ENCODE assay signal across 11 cellular contexts in the genomic region with DNA sequence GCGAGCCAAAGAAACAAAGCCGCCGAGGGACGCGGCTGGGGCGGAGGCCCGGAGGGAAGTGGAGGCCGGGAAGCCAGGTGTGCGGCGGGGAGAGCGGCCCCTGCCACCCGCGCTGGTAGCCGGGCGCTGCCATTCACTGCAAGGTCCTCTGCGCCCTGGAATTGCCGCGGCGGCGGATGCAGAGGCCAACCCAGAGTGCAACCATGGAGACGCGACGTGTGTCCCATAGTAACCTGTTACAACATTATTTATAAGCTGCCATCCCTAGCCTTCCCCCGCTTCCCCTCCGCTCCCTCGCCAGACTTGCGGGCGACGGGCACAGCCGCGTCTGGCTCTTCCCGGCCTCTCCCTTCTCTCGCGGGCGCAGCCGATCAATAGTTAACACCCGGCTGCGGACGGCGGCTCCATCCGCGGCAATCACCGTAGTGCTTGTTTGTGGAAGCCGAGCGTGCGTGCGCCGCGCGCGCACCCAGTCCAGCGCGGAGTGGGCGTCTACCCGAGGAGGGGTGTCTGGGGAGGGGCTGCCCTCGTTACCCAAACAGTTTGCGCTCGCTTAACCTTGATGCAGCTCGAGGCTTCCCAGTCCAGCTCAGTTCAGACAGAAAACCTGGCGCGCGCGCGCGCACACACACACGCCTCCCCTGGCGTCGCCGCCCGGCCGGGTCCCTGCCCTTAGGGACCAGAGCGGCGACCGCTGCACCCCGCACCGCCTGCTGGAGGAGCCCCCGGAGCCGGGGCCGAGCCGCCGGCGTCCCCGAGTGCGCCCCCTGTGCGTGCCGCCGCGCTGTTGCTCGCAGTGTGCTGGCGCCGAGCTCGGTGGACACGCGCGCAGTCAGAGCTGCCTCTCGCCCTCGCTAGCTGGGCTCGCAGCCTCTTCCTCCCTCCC.
DNase-seq lines count a peak whose midpoint lies in the region; ATAC-seq and TF ChIP-seq lines count a peak whose summit lies in the region.
"Had no signal": no experiment of that assay in that cellular context is flagged by ENCODE, and none has a peak within 500 bp of the region (broad histone marks: within the 10 kb centered on the region; RNA-seq: fewer than 3 reads in every experiment).

No MANE protein-coding gene starts in this region.

- peaks cover 57% of the 10 kb centered on the region for H3K27me3 ChIP-seq in iPS-18a (ENCODE audit: control insufficient read depth, insufficient read depth, low read length)
- H3K27me3 ChIP-seq in sigmoid colon: peaks cover 0 to 30% (median 9%) of the 10 kb centered on the region in 3 donors
- H3K27me3 ChIP-seq in brain microvascular endothelial cell (replicated peaks): peaks cover 2% of the 10 kb centered on the region

- TF ChIP-seq CTCF in sigmoid colon (IDR thresholded peaks at IDR 0.05) (no peak), brain microvascular endothelial cell (IDR thresholded peaks at IDR 0.05; ENCODE audit: low read depth, low read length, missing control alignments) (no peak)

- H3K36me3 ChIP-seq in iPS-18a (ENCODE audit: control insufficient read depth, low read depth, low read length) (no peaks in the 10 kb centered on the region), sigmoid colon (no peaks in the 10 kb centered on the region), brain microvascular endothelial cell (replicated peaks) (no peaks in the 10 kb centered on the region)

- no peak for TF ChIP-seq POLR2A in sigmoid colon (IDR thresholded peaks at IDR 0.05)

- H3K9ac ChIP-seq in iPS-18a (ENCODE audit: low read length): no peak overlapping the region

- DNase-seq in NCI-H1092 (lab: John Stamatoyannopoulos, UW) (peak; percentile 76), anterior cingulate cortex (lab: John Stamatoyannopoulos, UW) (peak in 42 of 58 donors; percentile 7 to 69 (median 44)), sigmoid colon (peak; percentile 63), MV-4-11 (lab: John Stamatoyannopoulos, UW) (no peak), brain microvascular endothelial cell (no peak)
- DNase-seq: activated T-cell treated with anti-CD3 and anti-CD28 coated beads, Interleukin-2, amount 50 U/mL, for 72 hours; Kasumi-1; PC-3 had no signal

- H3K9me3 ChIP-seq in iPS-18a (ENCODE audit: control insufficient read depth, low read depth, low read length): no peaks in the 10 kb centered on the region
- H3K9me3 ChIP-seq in sigmoid colon: no peaks in the 10 kb centered on the region

- H3K4me1 ChIP-seq in iPS-18a (ENCODE audit: control insufficient read depth, low read depth, low read length) (peaks cover 4% of the 10 kb centered on the region), sigmoid colon (peaks cover 0 to 30% (median 24%) of the 10 kb centered on the region in 4 donors)

- no peak for TF ChIP-seq EP300 in sigmoid colon (IDR thresholded peaks at IDR 0.05)

- no peak overlapping the region for H3K27ac ChIP-seq in iPS-18a (ENCODE audit: low read length)
- H3K27ac ChIP-seq in sigmoid colon: peak overlapping the region in 1 of 4 donors; percentile 39
- H3K27ac ChIP-seq in brain microvascular endothelial cell: no peak overlapping the region

- in situ Hi-C loops in brain microvascular endothelial cell (cut with HindIII; ENCODE audit: low pct_ligation_motif_present, low sequenced_read_pairs): no loop called here

- intact Hi-C loops in sigmoid colon (cut with DNase I): no loop called here

- H3K4me3 ChIP-seq in iPS-18a (ENCODE audit: low read length) (peak overlapping the region; percentile 65), sigmoid colon (peak overlapping the region; percentile 32 to 59 (median 50)), brain microvascular endothelial cell (ENCODE audit: low read depth, low read length) (no peak overlapping the region)

- ATAC-seq in HG03159 (IDR thresholded peaks at IDR 0.05; ENCODE audit: unreplicated experiment) (no peak), GM21619 (IDR thresholded peaks at IDR 0.05; ENCODE audit: unreplicated experiment) (no peak)
- ATAC-seq: activated T-cell treated with anti-CD3 and anti-CD28 coated beads, Interleukin-2, amount 50 U/mL, for 72 hours; PC-3 had no signal

- WGBS in sigmoid colon, 2 donors: 4 to 18% methylated on average over 98 of the region's 98 CpGs

Comparison
In these comparisons a context has a peak if more than half of its experiments do, and no peak if none do; other contexts are left out.
1. DNase-seq: peak in NCI-H1092 (single experiment), anterior cingulate cortex (42 of 58) and sigmoid colon (single experiment); none in MV-4-11 (single experiment) and brain microvascular endothelial cell (single experiment).